ENCODE assay signal across 22 cellular contexts in the genomic region with DNA sequence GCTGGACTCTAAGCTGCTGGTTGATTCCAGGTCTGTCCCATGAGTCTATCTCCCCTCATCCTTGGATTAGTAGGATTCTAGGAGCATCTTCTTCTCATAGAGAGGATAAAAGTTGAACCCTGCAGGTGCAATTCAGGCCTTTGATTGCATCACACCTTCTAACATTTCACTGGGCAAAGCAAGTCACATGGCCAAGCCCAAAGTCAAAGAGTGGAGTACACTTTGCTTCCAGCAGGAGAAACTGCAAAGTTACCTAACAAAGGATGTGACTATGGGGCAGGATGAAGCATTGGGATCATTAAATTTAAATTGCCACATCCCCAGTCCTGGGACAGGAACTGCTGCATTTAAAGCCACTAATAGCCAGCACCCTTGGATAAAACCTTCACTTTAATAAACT. TPM values are rescaled to one million over a fixed set of nuclear protein-coding genes. Genes with fewer than 3 reads are reported as not detected.
DNase-seq lines count a peak whose midpoint lies in the region; ATAC-seq and TF ChIP-seq lines count a peak whose summit lies in the region.
"Had no signal": no experiment of that assay in that cellular context is flagged by ENCODE, and none has a peak within 500 bp of the region (broad histone marks: within the 10 kb centered on the region; RNA-seq: fewer than 3 reads in every experiment).

No MANE protein-coding gene starts in this region.

- CTCF ChIA-PET in MCF 10A (lab: Yijun Ruan, JAX) = interaction anchor here (0.8 to 1.4 kb wide), 7 partner anchors 10 to 715 kb away, joined by 3 to 7 read pairs (median 3); no protein-coding TSS in a partner anchor

- H3K36me3 Mint-ChIP-seq in MCF 10A (ENCODE audit: insufficient read depth, unreplicated experiment) = no peaks in the 10 kb centered on the region
- H3K36me3 Mint-ChIP-seq: activated naive CD4-positive, alpha-beta T cell treated with anti-CD3 and anti-CD28 coated beads, Interleukin-2, amount 50 U/mL, for 24 hours; CD4-positive, alpha-beta memory T cell; stimulated activated memory B cell treated with anti-CD40 and anti-IgM and Interleukin-4, amounts not matched to agents 10 μg/mL and 1 μg/mL and 100 μg/mL, for 72 hours had no signal

- no peak for TF ChIP-seq EP300 in upper lobe of left lung (IDR thresholded peaks at IDR 0.05)

- intact Hi-C loops in MCF 10A (cut with micrococcal nuclease) (loop anchor here (5.0 to 10.0 kb wide), 5 partner anchors 60 to 717 kb away; no protein-coding TSS in a partner anchor), breast epithelium (cut with DNase I; ENCODE audit: low total_unique reads) (no loop called here)

- H3K9me3 Mint-ChIP-seq in MCF 10A (ENCODE audit: unreplicated experiment) = no peaks in the 10 kb centered on the region
- H3K9me3 Mint-ChIP-seq: activated naive CD4-positive, alpha-beta T cell treated with anti-CD3 and anti-CD28 coated beads, Interleukin-2, amount 50 U/mL, for 24 hours had no signal

- H3K4me3 ChIP-seq in breast epithelium (no peak overlapping the region), WERI-Rb-1 (ENCODE audit: low read depth, low read length) (no peak overlapping the region), hepatocyte (no peak overlapping the region), upper lobe of left lung (no peak overlapping the region)
- H3K4me3 ChIP-seq: body of pancreas, mucosa of descending colon, tibial nerve had no signal

- no peak overlapping the region for H3K27ac Mint-ChIP-seq in MCF 10A (ENCODE audit: low read depth, unreplicated experiment)
- H3K27ac Mint-ChIP-seq: activated naive CD4-positive, alpha-beta T cell treated with anti-CD3 and anti-CD28 coated beads, Interleukin-2, amount 50 U/mL, for 24 hours; activated T-cell treated with anti-CD3 and anti-CD28 coated beads, Interleukin-2, amount 50 U/mL, for 24 hours; CD4-positive, alpha-beta memory T cell; stimulated activated memory B cell treated with anti-CD40 and anti-IgM and Interleukin-4, amounts not matched to agents 10 μg/mL and 1 μg/mL and 100 μg/mL, for 72 hours had no signal

- POLR2A ChIA-PET in MCF 10A (lab: Yijun Ruan, JAX) = no interaction called here

- H4K20me1 ChIP-seq in hepatocyte (ENCODE audit: insufficient read depth, poor library complexity, severe bottlenecking) = no peaks in the 10 kb centered on the region

- DNase-seq in MCF 10A (ENCODE audit: unreplicated experiment) (peak; percentile 39), breast epithelium (ENCODE audit: low spot score in 2 of 2) (no peak), WERI-Rb-1 (no peak), hepatocyte (ENCODE audit: low spot score) (peak; percentile 12), T-helper 2 cell (no peak), upper lobe of left lung (no peak), NCI-H345 (lab: John Stamatoyannopoulos, UW) (no peak), middle frontal gyrus (ENCODE audit: extremely low spot score, low spot score) (no peak)
- DNase-seq: activated T-cell treated with anti-CD3 and anti-CD28 coated beads, Interleukin-2, amount 50 U/mL, for 24 hours; body of pancreas; CD4-positive, alpha-beta memory T cell; dermis blood vessel endothelial cell; glutamatergic neuron; mucosa of descending colon; NCI-H1092 treated with DMSO at 0.1 percent for 48 hours had no signal

- peaks cover 0 to 11% of the 10 kb centered on the region in 2 donors for H3K27me3 ChIP-seq in breast epithelium
- H3K27me3 ChIP-seq in WERI-Rb-1 (ENCODE audit: insufficient read depth, low read depth, severe bottlenecking) = no peaks in the 10 kb centered on the region
- H3K27me3 ChIP-seq in hepatocyte = peaks cover 29% of the 10 kb centered on the region
- H3K27me3 ChIP-seq in upper lobe of left lung = no peaks in the 10 kb centered on the region
- H3K27me3 ChIP-seq: body of pancreas, tibial nerve had no signal

- no peak for TF ChIP-seq CTCF in MCF 10A (IDR thresholded peaks at IDR 0.05; ENCODE audit: unreplicated experiment)
- no peak for TF ChIP-seq CTCF in breast epithelium (IDR thresholded peaks at IDR 0.05)
- TF ChIP-seq CTCF in WERI-Rb-1 (IDR thresholded peaks at IDR 0.05; ENCODE audit: low read depth, low read length) = 0 out of 2 replicates have a peak, but pooled peaks have one; percentile 16
- TF ChIP-seq CTCF in hepatocyte (IDR thresholded peaks at IDR 0.05; ENCODE audit: poor library complexity) = no peak
- TF ChIP-seq CTCF in upper lobe of left lung (IDR thresholded peaks at IDR 0.05) = no peak

- H3K4me1 ChIP-seq in breast epithelium (no peaks in the 10 kb centered on the region), hepatocyte (ENCODE audit: insufficient read depth) (no peaks in the 10 kb centered on the region), upper lobe of left lung (no peaks in the 10 kb centered on the region)
- H3K4me1 ChIP-seq: body of pancreas, tibial nerve had no signal

- H3K4me3 Mint-ChIP-seq in MCF 10A (ENCODE audit: unreplicated experiment) = no peak overlapping the region
- H3K4me3 Mint-ChIP-seq: activated naive CD4-positive, alpha-beta T cell treated with anti-CD3 and anti-CD28 coated beads, Interleukin-2, amount 50 U/mL, for 24 hours; activated T-cell treated with anti-CD3 and anti-CD28 coated beads, Interleukin-2, amount 50 U/mL, for 24 hours; CD4-positive, alpha-beta memory T cell; stimulated activated memory B cell treated with anti-CD40 and anti-IgM and Interleukin-4, amounts not matched to agents 10 μg/mL and 1 μg/mL and 100 μg/mL, for 72 hours had no signal

- no peak for ATAC-seq in upper lobe of left lung (ENCODE audit: low FRiP score in 2 of 2)
- ATAC-seq: body of pancreas; esophagus mucosa; mucosa of descending colon; Panc1; SK-N-SH treated with all-trans-retinoic acid at 6 μM for 48 hours; stimulated activated memory B cell treated with anti-CD40 and anti-IgM and Interleukin-4, amounts not matched to agents 10 μg/mL and 1 μg/mL and 100 μg/mL, for 72 hours had no signal

- peaks cover 11% of the 10 kb centered on the region for H3K4me1 Mint-ChIP-seq in MCF 10A (ENCODE audit: insufficient read depth, unreplicated experiment)
- H3K4me1 Mint-ChIP-seq: activated naive CD4-positive, alpha-beta T cell treated with anti-CD3 and anti-CD28 coated beads, Interleukin-2, amount 50 U/mL, for 24 hours; CD4-positive, alpha-beta memory T cell; stimulated activated memory B cell treated with anti-CD40 and anti-IgM and Interleukin-4, amounts not matched to agents 10 μg/mL and 1 μg/mL and 100 μg/mL, for 72 hours had no signal

- H3K27me3 Mint-ChIP-seq in MCF 10A (ENCODE audit: insufficient read depth, unreplicated experiment) = peaks cover 46% of the 10 kb centered on the region
- H3K27me3 Mint-ChIP-seq: stimulated activated memory B cell treated with anti-CD40 and anti-IgM and Interleukin-4, amounts not matched to agents 10 μg/mL and 1 μg/mL and 100 μg/mL, for 72 hours had no signal

- H3K27ac ChIP-seq in breast epithelium (no peak overlapping the region), WERI-Rb-1 (no peak overlapping the region), hepatocyte (no peak overlapping the region), upper lobe of left lung (no peak overlapping the region)
- H3K27ac ChIP-seq: body of pancreas, neutrophil, tibial nerve had no signal

- no peak overlapping the region for H3K4me2 ChIP-seq in hepatocyte

- H3K79me2 ChIP-seq in hepatocyte = no peaks in the 10 kb centered on the region

- H3K9me2 ChIP-seq in hepatocyte (replicated peaks; ENCODE audit: insufficient read depth) = no peaks in the 10 kb centered on the region

- H2AFZ ChIP-seq in hepatocyte = no peak overlapping the region

- no peaks in the 10 kb centered on the region for H3K36me3 ChIP-seq in breast epithelium
- H3K36me3 ChIP-seq in WERI-Rb-1 = no peaks in the 10 kb centered on the region
- no peaks in the 10 kb centered on the region for H3K36me3 ChIP-seq in hepatocyte (replicated peaks; ENCODE audit: insufficient read depth, low read depth)
- H3K36me3 ChIP-seq in upper lobe of left lung = no peaks in the 10 kb centered on the region
- H3K36me3 ChIP-seq: neutrophil, tibial nerve had no signal

- BruUV-seq in MCF 10A (replicated peaks; lab: Mats Ljungman, UMichigan) = no TSS peak

- TF ChIP-seq POLR2A in breast epithelium (IDR thresholded peaks at IDR 0.05) = no peak
- TF ChIP-seq POLR2A in upper lobe of left lung (IDR thresholded peaks at IDR 0.05) = no peak

- H3K9me3 ChIP-seq in breast epithelium = no peaks in the 10 kb centered on the region
- peaks cover 2% of the 10 kb centered on the region for H3K9me3 ChIP-seq in WERI-Rb-1 (ENCODE audit: severe bottlenecking)
- no peaks in the 10 kb centered on the region for H3K9me3 ChIP-seq in hepatocyte (ENCODE audit: low read depth)
- H3K9me3 ChIP-seq in upper lobe of left lung = no peaks in the 10 kb centered on the region
- H3K9me3 ChIP-seq: body of pancreas, mucosa of descending colon, neutrophil, tibial nerve had no signal

RNA-seq across cellular contexts. Expression of a gene that starts 51.0 kb away (rescaled TPM):
- total RNA-seq in MCF 10A (2022) (9.3 and 11.5 TPM in 2 replicates), breast epithelium (10 to 100 TPM; 19.5 to 31.5 (median 30.5) TPM), hepatocyte (4.4 and 9.0 TPM in 2 replicates), upper lobe of left lung (1 to 10 TPM in 3 of 6 donors, under 1 TPM in 1, not detected in 2; 0.22 to 5.2 (median 1.6) TPM)
- polyA plus RNA-seq in hepatocyte = 6.5 and 9.2 TPM in 2 replicates
- total RNA-seq: CD4-positive, alpha-beta memory T cell had no signal
- polyA plus RNA-seq: CD4-positive, alpha-beta memory T cell had no signal

Comparison
In these comparisons a context has a peak if more than half of its experiments do, and no peak if none do; other contexts are left out.
1. DNase-seq: peak in MCF 10A (single experiment) and hepatocyte (single experiment); none in breast epithelium (0 of 2), WERI-Rb-1 (single experiment), T-helper 2 cell (0 of 5), upper lobe of left lung (0 of 2), NCI-H345 (single experiment) and middle frontal gyrus (single experiment).